In the genomic region with DNA sequence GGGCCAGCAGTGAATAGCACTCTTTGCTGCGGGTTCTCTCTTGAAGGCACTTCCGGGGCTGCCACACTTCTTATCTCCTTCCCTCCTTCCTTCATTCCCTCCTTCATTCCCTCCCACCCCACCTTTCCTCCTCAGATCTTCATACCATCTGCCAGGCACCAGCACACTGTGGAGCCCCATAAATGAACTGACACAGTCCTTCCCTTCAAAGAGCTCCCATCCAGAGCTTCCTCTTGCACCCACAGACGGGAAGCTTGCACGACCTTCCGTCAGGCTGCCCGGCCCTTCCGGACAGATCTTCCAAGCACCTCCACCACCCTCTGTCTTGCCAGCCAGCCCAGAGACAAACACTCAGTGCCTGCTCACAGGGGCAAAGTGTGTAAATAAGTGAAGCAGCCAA, we compare ENCODE assay signal across 16 cellular contexts.
DNase-seq lines count a peak whose midpoint lies in the region; ATAC-seq, FAIRE-seq and TF ChIP-seq lines count a peak whose summit lies in the region.
"Had no signal": no experiment of that assay in that cellular context is flagged by ENCODE, and none has a peak within 500 bp of the region (broad histone marks: within the 10 kb centered on the region; RNA-seq: fewer than 3 reads in every experiment).

No MANE protein-coding gene starts in this region.

- H3K4me1 Mint-ChIP-seq in activated CD4-positive, alpha-beta T cell treated with anti-CD3 and anti-CD28 coated beads for 36 hours: peaks cover 38% of the 10 kb centered on the region

- H4K20me1 ChIP-seq in GM23248 (ENCODE audit: insufficient read depth): no peaks in the 10 kb centered on the region
- H4K20me1 ChIP-seq in K562 (replicated peaks; ENCODE audit: control insufficient read depth, insufficient read depth, low read length): no peaks in the 10 kb centered on the region; the same call in 1 of the 2 replicates

- FAIRE-seq in K562 (lab: Jason Lieb, UNC) (no peak), HTR-8/SVneo (lab: Jason Lieb, UNC) (no peak)
- FAIRE-seq: A204.1, GM12891 had no signal

- H2AFZ ChIP-seq in GM23248 (0 out of 2 replicates have a peak overlapping the region, but pooled peaks have one; percentile 20), K562 (ENCODE audit: low read depth, low read length) (peak overlapping the region; percentile 85)

- H3K9me2 ChIP-seq in GM23248 (ENCODE audit: insufficient read depth): no peaks in the 10 kb centered on the region

- H3K9me3 ChIP-seq in GM23248 (ENCODE audit: low read depth) (no peaks in the 10 kb centered on the region), K562 (replicated peaks; ENCODE audit: control insufficient read depth, insufficient read depth, low read depth, low read length) (no peaks in the 10 kb centered on the region), gastrocnemius medialis (no peaks in the 10 kb centered on the region), suprapubic skin (no peaks in the 10 kb centered on the region)
- H3K9me3 ChIP-seq: HAP-1, thoracic aorta had no signal

- H3K9me3 Mint-ChIP-seq in activated CD4-positive, alpha-beta T cell treated with anti-CD3 and anti-CD28 coated beads for 36 hours (ENCODE audit: low read depth): peaks cover 2% of the 10 kb centered on the region
- H3K9me3 Mint-ChIP-seq: effector memory CD8-positive, alpha-beta T cell had no signal

- H3K4me1 ChIP-seq in GM23248 (ENCODE audit: insufficient read depth) (peaks cover 13% of the 10 kb centered on the region), K562 (replicated peaks in 1 of 2; ENCODE audit: control insufficient read depth in 2 of 2, insufficient read depth in 2 of 2, low read length in 2 of 2) (peaks cover 47 to 60% of the 10 kb centered on the region in 2 experiments), gastrocnemius medialis (peaks cover 49 to 55% of the 10 kb centered on the region in 2 donors), suprapubic skin (peaks cover 24% of the 10 kb centered on the region)
- H3K4me1 ChIP-seq: HAP-1 had no signal

- H3K27me3 ChIP-seq in GM23248 (replicated peaks; ENCODE audit: insufficient read depth) (no peaks in the 10 kb centered on the region), K562 (ENCODE audit: control insufficient read depth in 2 of 2, insufficient read depth in 2 of 2, low read length in 2 of 2) (no peaks in the 10 kb centered on the region), gastrocnemius medialis (no peaks in the 10 kb centered on the region), suprapubic skin (no peaks in the 10 kb centered on the region)

- H3K79me2 ChIP-seq in GM23248 (ENCODE audit: insufficient read depth) (no peaks in the 10 kb centered on the region), K562 (ENCODE audit: control insufficient read depth, insufficient read depth, low read length) (peaks cover 14% of the 10 kb centered on the region)

- H3K9me1 ChIP-seq in K562 (ENCODE audit: control insufficient read depth, insufficient read depth, low read length): no peaks in the 10 kb centered on the region

- no peaks in the 10 kb centered on the region for H3K36me3 ChIP-seq in GM23248 (ENCODE audit: low read depth)
- H3K36me3 ChIP-seq in K562 (ENCODE audit: control insufficient read depth, insufficient read depth, low read length): no peaks in the 10 kb centered on the region
- H3K36me3 ChIP-seq in gastrocnemius medialis: no peaks in the 10 kb centered on the region
- no peaks in the 10 kb centered on the region for H3K36me3 ChIP-seq in suprapubic skin
- H3K36me3 ChIP-seq: HAP-1, thoracic aorta had no signal

- POLR2A ChIA-PET in activated CD4-positive, alpha-beta T cell treated with anti-CD3 and anti-CD28 coated beads for 36 hours (lab: Charles Lee): no interaction called here
- POLR2A ChIA-PET in K562 (lab: Yijun Ruan, JAX): interaction anchor here (1.1 to 1.3 kb wide), 2 partner anchors 15 to 92 kb away, joined by 3 read pairs; no protein-coding TSS in a partner anchor

- H3K4me3 Mint-ChIP-seq in activated CD4-positive, alpha-beta T cell treated with anti-CD3 and anti-CD28 coated beads for 36 hours: peak overlapping the region; percentile 8
- H3K4me3 Mint-ChIP-seq: effector memory CD8-positive, alpha-beta T cell had no signal

- H3K4me3 ChIP-seq in GM23248 (no peak overlapping the region), K562 (no peak overlapping the region), gastrocnemius medialis (no peak overlapping the region), suprapubic skin (no peak overlapping the region)
- H3K4me3 ChIP-seq: HAP-1, thoracic aorta had no signal

- no peak for TF ChIP-seq POLR2A in K562 (conservative IDR thresholded peaks at IDR 0.05)
- TF ChIP-seq POLR2A in gastrocnemius medialis (IDR thresholded peaks at IDR 0.05): no peak
- no peak for TF ChIP-seq POLR2A in suprapubic skin (IDR thresholded peaks at IDR 0.05)

- H3K4me2 ChIP-seq in GM23248 (ENCODE audit: unreplicated experiment): no peak overlapping the region
- peak overlapping the region; percentile 24; the same call in 1 of the 2 replicates for H3K4me2 ChIP-seq in K562 (ENCODE audit: insufficient read depth, low read length)

- no TSS peak for BruUV-seq in K562 (replicated peaks; lab: Mats Ljungman, UMichigan)

- H3K9ac ChIP-seq in GM23248 (no peak overlapping the region), K562 (ENCODE audit: insufficient read depth in 1 of 2, low read depth in 2 of 2, low read length in 2 of 2) (peak overlapping the region; percentile 24 to 59; a peak in 2 of 4 replicates)

- no peak overlapping the region for H3K27ac Mint-ChIP-seq in activated CD4-positive, alpha-beta T cell treated with anti-CD3 and anti-CD28 coated beads for 36 hours

- TF ChIP-seq RAD21 in K562 (CRISPR knock-in tag; conservative IDR thresholded peaks at IDR 0.05 in 1 of 2, IDR thresholded peaks at IDR 0.05 in 1 of 2): no peak

- no peaks in the 10 kb centered on the region; the same call in 1 of the 2 replicates for H3F3A ChIP-seq in GM23248 (ENCODE audit: insufficient read depth)

- no peak overlapping the region for H3K27ac ChIP-seq in GM23248
- peak overlapping the region; percentile 52; the same call in 2 of the 3 replicates for H3K27ac ChIP-seq in K562 (ENCODE audit: extremely low read depth, low read depth, low read length)
- peak overlapping the region; percentile 16 to 93 (median 59) for H3K27ac ChIP-seq in gastrocnemius medialis
- no peak overlapping the region for H3K27ac ChIP-seq in suprapubic skin
- H3K27ac ChIP-seq: thoracic aorta had no signal

- no peaks in the 10 kb centered on the region for H3K36me3 Mint-ChIP-seq in activated CD4-positive, alpha-beta T cell treated with anti-CD3 and anti-CD28 coated beads for 36 hours (ENCODE audit: low read depth)

- 36 to 43% methylated on average over 5 to 7 of the region's 7 CpGs for WGBS in GM23248 (ENCODE audit: low coverage in 1 of 2, low lambda C conversion rate in 2 of 2, missing lambda C conversion rate in 2 of 2), 2 experiments
- WGBS in K562 (ENCODE audit: insufficient coverage, low coverage, missing lambda C conversion rate): 56% methylated on average over 7 of the region's 7 CpGs
- 58% methylated on average over 7 of the region's 7 CpGs for WGBS in suprapubic skin

- in situ Hi-C loops in GM23248 (cut with MboI) (no loop called here), K562 (cut with MboI) (no loop called here), gastrocnemius medialis (cut with MboI; ENCODE audit: low sequenced_read_pairs in 4 of 4) (loop anchor here in 2 of 4 donors (25.0 kb wide), 2 partner anchors 137 to 163 kb away; no protein-coding TSS in a partner anchor)

- no peak for DNase-seq in activated CD4-positive, alpha-beta T cell treated with anti-CD3 and anti-CD28 coated beads for 36 hours
- no peak for DNase-seq in activated CD4-positive, alpha-beta T cell treated with anti-CD3 and anti-CD28 coated beads, Interleukin-2, amount 50 U/mL, for 4 hours
- DNase-seq in GM23248 (no peak), K562 (ENCODE audit: extremely low read depth in 1 of 4, low spot score in 3 of 4) (peak in 2 of 4 experiments; percentile 47 to 51), gastrocnemius medialis (no peak), suprapubic skin (ENCODE audit: low spot score in 2 of 2) (no peak), HTR-8/SVneo (ENCODE audit: insufficient read length, low spot score) (no peak)
- DNase-seq: COR-L47; effector memory CD8-positive, alpha-beta T cell; NCI-H2029 treated with DMSO at 0.1 percent for 48 hours; NCI-H510A had no signal

- intact Hi-C loops in activated CD4-positive, alpha-beta T cell treated with anti-CD3 and anti-CD28 coated beads for 36 hours (cut with DNase I, micrococcal nuclease): no loop called here
- intact Hi-C loops in K562 (cut with micrococcal nuclease) (loop anchor here (5.0 kb wide), 1 partner anchor 48 kb away; no protein-coding TSS in a partner anchor), gastrocnemius medialis (cut with DNase I; ENCODE audit: low total_unique reads) (no loop called here)

- no peak for ATAC-seq in activated CD4-positive, alpha-beta T cell treated with anti-CD3 and anti-CD28 coated beads for 36 hours
- ATAC-seq in K562: no peak
- no peak for ATAC-seq in gastrocnemius medialis
- ATAC-seq in GM19035 (IDR thresholded peaks at IDR 0.05; ENCODE audit: unreplicated experiment): no peak
- ATAC-seq: effector memory CD8-positive, alpha-beta T cell had no signal

- TF ChIP-seq CTCF in K562 (IDR thresholded peaks at IDR 0.05 in 2 of 3, conservative IDR thresholded peaks at IDR 0.05 in 1 of 3; ENCODE audit: insufficient read depth in 2 of 3, low read depth in 1 of 3, low read length in 3 of 3) (no peak), gastrocnemius medialis (IDR thresholded peaks at IDR 0.05 in 4 of 5, conservative IDR thresholded peaks at IDR 0.05 in 1 of 5) (no peak), suprapubic skin (IDR thresholded peaks at IDR 0.05) (no peak)

- H3K27me3 Mint-ChIP-seq in activated CD4-positive, alpha-beta T cell treated with anti-CD3 and anti-CD28 coated beads for 36 hours: no peaks in the 10 kb centered on the region
- H3K27me3 Mint-ChIP-seq: effector memory CD8-positive, alpha-beta T cell had no signal

- CTCF ChIA-PET in activated CD4-positive, alpha-beta T cell treated with anti-CD3 and anti-CD28 coated beads for 36 hours (lab: Charles Lee): interaction anchor here (0.6 to 0.7 kb wide), 2 partner anchors 40 to 297 kb away, joined by 3 read pairs; no protein-coding TSS in a partner anchor
- CTCF ChIA-PET in K562 (lab: Yijun Ruan, JAX; ENCODE audit: low intra/inter-chr PET ratio): no interaction called here

- TF ChIP-seq EP300 in K562 (IDR thresholded peaks at IDR 0.05; ENCODE audit: low read length): no peak
- no peak for TF ChIP-seq EP300 in suprapubic skin (IDR thresholded peaks at IDR 0.05)

TF ChIP-seq in K562, 482 proteins besides CTCF, POLR2A, EP300 and RAD21 (continues in another document):
- TF ChIP-seq BRD9 (IDR thresholded peaks at IDR 0.05; ENCODE audit: low read depth, partially characterized antibody) (no peak), NEUROD1 (IDR thresholded peaks at IDR 0.05; ENCODE audit: borderline replicate concordance, low read depth, low read length, partially characterized antibody) (no peak)

Comparison
In these comparisons a context has a peak if more than half of its experiments do, and no peak if none do; other contexts are left out.
1. H3K27ac ChIP-seq: peak in K562 (single experiment) and gastrocnemius medialis (4 of 4); none in GM23248 (single experiment) and suprapubic skin (single experiment).